In the genomic region with DNA sequence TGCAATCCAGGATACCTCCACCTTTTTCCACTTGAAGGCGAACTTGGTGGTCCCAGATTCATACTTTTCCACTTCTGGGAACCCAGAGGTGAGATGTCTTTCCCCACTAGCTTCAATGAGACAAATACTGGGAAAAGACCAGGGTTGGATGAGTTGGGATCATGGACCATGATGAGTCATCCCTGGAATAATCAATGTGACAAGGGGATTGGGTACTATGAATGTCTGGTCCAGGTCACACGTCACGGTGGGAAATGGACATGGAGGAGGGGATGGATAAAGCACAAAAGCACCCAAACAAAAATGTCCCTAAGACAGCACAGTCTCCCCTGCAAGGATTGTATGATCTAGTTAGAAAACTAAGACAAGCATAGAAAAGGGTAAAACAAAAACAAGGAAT, we compare ENCODE assay signal across 1 cellular context.
A peak's percentile ranks its signal among the peaks of the same experiment; 100 is the strongest.
TF ChIP-seq lines count a peak whose summit lies in the region.

No MANE protein-coding gene starts in this region.

TF ChIP-seq in K562, 482 proteins besides CTCF, POLR2A, EP300 and RAD21:
- TF ChIP-seq, protein P1, sequence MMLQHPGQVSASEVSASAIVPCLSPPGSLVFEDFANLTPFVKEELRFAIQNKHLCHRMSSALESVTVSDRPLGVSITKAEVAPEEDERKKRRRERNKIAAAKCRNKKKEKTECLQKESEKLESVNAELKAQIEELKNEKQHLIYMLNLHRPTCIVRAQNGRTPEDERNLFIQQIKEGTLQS (IDR thresholded peaks at IDR 0.05), result 0 out of 2 replicates have a peak, but pooled peaks have one; percentile 24
- TF ChIP-seq, protein P1 (CRISPR knock-in tag; conservative IDR thresholded peaks at IDR 0.05), result no peak
- no peak for TF ChIP-seq L3MBTL2 (IDR thresholded peaks at IDR 0.05)
- no peak for TF ChIP-seq ZNF316 (IDR thresholded peaks at IDR 0.05)
- no peak for TF ChIP-seq KLF16 (IDR thresholded peaks at IDR 0.05)
- TF ChIP-seq CEBPG (CRISPR knock-in tag; IDR thresholded peaks at IDR 0.05), result no peak
- no peak for TF ChIP-seq CEBPG (tag; conservative IDR thresholded peaks at IDR 0.05 in 1 of 2, IDR thresholded peaks at IDR 0.05 in 1 of 2)
